12 cellular contexts compared by ENCODE assay signal in genomic region chr2:69138793-69139510, GRCh38.
DNase-seq lines count a peak whose midpoint lies in the region; ATAC-seq and TF ChIP-seq lines count a peak whose summit lies in the region.
"Had no signal": no experiment of that assay in that cellular context is flagged by ENCODE, and none has a peak within 500 bp of the region (broad histone marks: within the 10 kb centered on the region; RNA-seq: fewer than 3 reads in every experiment).

No MANE protein-coding gene starts in this region.

- H3K36me3 ChIP-seq in RWPE2 (ENCODE audit: low read depth) = peaks cover 5% of the 10 kb centered on the region; the same call in 1 of the 2 replicates
- H3K36me3 ChIP-seq in fibroblast of lung (ENCODE audit: control insufficient read depth, insufficient read depth, low read length) = no peaks in the 10 kb centered on the region
- no peaks in the 10 kb centered on the region for H3K36me3 ChIP-seq in parathyroid adenoma (ENCODE audit: control insufficient read depth, insufficient read depth, low read length)
- H3K36me3 ChIP-seq: neutrophil had no signal

- no peaks in the 10 kb centered on the region for H3K27me3 ChIP-seq in RWPE2 (ENCODE audit: insufficient read depth, poor library complexity, severe bottlenecking)
- no peaks in the 10 kb centered on the region for H3K27me3 ChIP-seq in fibroblast of lung (ENCODE audit: control insufficient read depth, insufficient read depth, low read length)
- no peaks in the 10 kb centered on the region for H3K27me3 ChIP-seq in parathyroid adenoma (ENCODE audit: control insufficient read depth, insufficient read depth, low read length)
- H3K27me3 ChIP-seq: neutrophil had no signal

- peak; percentile 88 for ATAC-seq in RWPE2 (ENCODE audit: low read depth)
- no peak for ATAC-seq in HG03442 (IDR thresholded peaks at IDR 0.05; ENCODE audit: unreplicated experiment)
- ATAC-seq in GM21390 (IDR thresholded peaks at IDR 0.05; ENCODE audit: unreplicated experiment) = no peak

- H3K4me1 ChIP-seq in RWPE2 (ENCODE audit: insufficient read depth, poor library complexity, severe bottlenecking) (peaks cover 40% of the 10 kb centered on the region), fibroblast of lung (ENCODE audit: control insufficient read depth, extremely low read depth, insufficient read depth, low read length) (peaks cover 9% of the 10 kb centered on the region), parathyroid adenoma (peaks cover 15% of the 10 kb centered on the region)

- DNase-seq in EH (ENCODE audit: low read depth) (peak; percentile 86), RWPE2 (ENCODE audit: low spot score) (peak; percentile 80), fibroblast of lung (ENCODE audit: low read depth in 2 of 2) (peak; percentile 83 to 93), NCI-H1694 treated with DMSO at 0.1 percent for 48 hours (lab: John Stamatoyannopoulos, UW) (no peak), SIG-M5 treated with dmso at 0.1 percent for 504 hours (lab: John Stamatoyannopoulos, UW; ENCODE audit: unreplicated experiment) (no peak)
- DNase-seq: activated T-cell treated with anti-CD3 and anti-CD28 coated beads, Interleukin-2, amount 50 U/mL, for 48 hours; COR-L47; NCI-H1436 had no signal

- H3K79me2 ChIP-seq in fibroblast of lung (ENCODE audit: control insufficient read depth, insufficient read depth, low read length) (no peaks in the 10 kb centered on the region), parathyroid adenoma (no peaks in the 10 kb centered on the region)

- peak overlapping the region; percentile 15 for H3K4me2 ChIP-seq in fibroblast of lung (ENCODE audit: extremely low read depth, insufficient read depth, low read length)
- H3K4me2 ChIP-seq in parathyroid adenoma (ENCODE audit: low read length) = no peak overlapping the region

- no peaks in the 10 kb centered on the region for H4K20me1 ChIP-seq in fibroblast of lung (ENCODE audit: control insufficient read depth, extremely low read depth, insufficient read depth, low read length)

- peak overlapping the region; percentile 98 for H3K27ac ChIP-seq in RWPE2 (ENCODE audit: poor library complexity, severe bottlenecking)
- peak overlapping the region; percentile 47 for H3K27ac ChIP-seq in fibroblast of lung (ENCODE audit: insufficient read depth, low read length)
- no peak overlapping the region for H3K27ac ChIP-seq in parathyroid adenoma
- H3K27ac ChIP-seq: neutrophil had no signal

- H3K9me3 ChIP-seq in RWPE2 (ENCODE audit: severe bottlenecking) (no peaks in the 10 kb centered on the region), fibroblast of lung (ENCODE audit: control insufficient read depth, insufficient read depth, low read depth, low read length) (no peaks in the 10 kb centered on the region), parathyroid adenoma (ENCODE audit: control insufficient read depth, low read length) (no peaks in the 10 kb centered on the region)
- H3K9me3 ChIP-seq: neutrophil had no signal

- H3K9ac ChIP-seq in fibroblast of lung (ENCODE audit: insufficient read depth, low read length) = no peak overlapping the region
- no peak overlapping the region for H3K9ac ChIP-seq in parathyroid adenoma

- H2AFZ ChIP-seq in fibroblast of lung (ENCODE audit: low read length) (no peak overlapping the region), parathyroid adenoma (peak overlapping the region; percentile 14)

- TF ChIP-seq CTCF in RWPE2 (IDR thresholded peaks at IDR 0.05; ENCODE audit: poor library complexity, severe bottlenecking) = no peak
- no peak for TF ChIP-seq CTCF in fibroblast of lung (conservative IDR thresholded peaks at IDR 0.05 in 1 of 2, IDR thresholded peaks at IDR 0.05 in 1 of 2; ENCODE audit: low read depth in 1 of 2, low read length in 2 of 2)
- no peak for TF ChIP-seq CTCF in parathyroid adenoma (IDR thresholded peaks at IDR 0.05)

- H3K4me3 ChIP-seq in RWPE2 (ENCODE audit: severe bottlenecking) (no peak overlapping the region), fibroblast of lung (replicated peaks in 1 of 4; ENCODE audit: control extremely low read depth in 1 of 4, insufficient read depth in 1 of 4, low read depth in 3 of 4, low read length in 4 of 4) (peak overlapping the region in 2 of 4 experiments; percentile 4 to 39), parathyroid adenoma (ENCODE audit: low read depth, low read length) (no peak overlapping the region)

Comparison
In these comparisons a context has a peak if more than half of its experiments do, and no peak if none do; other contexts are left out.
1. DNase-seq: peak in EH (single experiment), RWPE2 (single experiment) and fibroblast of lung (2 of 2); none in NCI-H1694 treated with DMSO at 0.1 percent for 48 hours (single experiment) and SIG-M5 treated with dmso at 0.1 percent for 504 hours (single experiment).